11 cellular contexts compared by ENCODE assay signal in genomic region chr7:25031007-25031406, GRCh38. TPM values are rescaled to one million over a fixed set of nuclear protein-coding genes. Genes with fewer than 3 reads are reported as not detected.
DNase-seq lines count a peak whose midpoint lies in the region; ATAC-seq and TF ChIP-seq lines count a peak whose summit lies in the region.
"Had no signal": no experiment of that assay in that cellular context is flagged by ENCODE, and none has a peak within 500 bp of the region (broad histone marks: within the 10 kb centered on the region; RNA-seq: fewer than 3 reads in every experiment).

No MANE protein-coding gene starts in this region.

- no peak overlapping the region for H2AFZ ChIP-seq in osteoblast (ENCODE audit: low read length)

- peaks cover 28% of the 10 kb centered on the region for H3K4me1 ChIP-seq in osteoblast (ENCODE audit: insufficient read depth, low read length)
- H3K4me1 ChIP-seq in vagina = peaks cover 8% of the 10 kb centered on the region
- no peaks in the 10 kb centered on the region for H3K4me1 ChIP-seq in HAP-1
- H3K4me1 ChIP-seq: pancreas had no signal

- H3K27me3 ChIP-seq in osteoblast (ENCODE audit: insufficient read depth, low read length) (no peaks in the 10 kb centered on the region), vagina (no peaks in the 10 kb centered on the region), HAP-1 (ENCODE audit: low read depth) (no peaks in the 10 kb centered on the region; the same call in 1 of the 2 replicates)
- H3K27me3 ChIP-seq: pancreas had no signal

- no peaks in the 10 kb centered on the region for H4K20me1 ChIP-seq in osteoblast (ENCODE audit: insufficient read depth, low read length)

- H3K36me3 Mint-ChIP-seq in type B pancreatic cell = no peaks in the 10 kb centered on the region

- ATAC-seq in HG02571 (IDR thresholded peaks at IDR 0.05; ENCODE audit: unreplicated experiment) (peak; percentile 90), HG03520 (IDR thresholded peaks at IDR 0.05; ENCODE audit: unreplicated experiment) (peak; percentile 88)
- ATAC-seq: pancreas had no signal

- no peak overlapping the region for H3K4me2 ChIP-seq in osteoblast (ENCODE audit: insufficient read depth, low read length)

- peaks cover 3% of the 10 kb centered on the region for H3K27me3 Mint-ChIP-seq in type B pancreatic cell

- H3K4me1 Mint-ChIP-seq in type B pancreatic cell (ENCODE audit: unreplicated experiment) = peaks cover 7% of the 10 kb centered on the region

- peak overlapping the region; percentile 32 for H3K27ac Mint-ChIP-seq in type B pancreatic cell

- no peaks in the 10 kb centered on the region for H3K79me2 ChIP-seq in osteoblast (ENCODE audit: insufficient read depth, low read length)

- peaks cover 6% of the 10 kb centered on the region for H3K9me3 Mint-ChIP-seq in type B pancreatic cell

- H3K4me3 ChIP-seq in osteoblast (ENCODE audit: insufficient read depth, low read length) = no peak overlapping the region
- H3K4me3 ChIP-seq in vagina = no peak overlapping the region
- no peak overlapping the region for H3K4me3 ChIP-seq in HAP-1
- H3K4me3 ChIP-seq: pancreas had no signal

- DNase-seq in stimulated activated CD4-positive, alpha-beta T cell treated with anti-CD3 and anti-CD28 coated beads, Interleukin-2, amount 100 ng/mL, for 4 hours (ENCODE audit: low read depth) = peak; percentile 3
- DNase-seq in stimulated activated CD4-positive, alpha-beta T cell treated with anti-CD3 and anti-CD28 coated beads, Interleukin-2, amount 100 ng/mL, for 48 hours = no peak
- DNase-seq in type B pancreatic cell (ENCODE audit: extremely low spot score, unreplicated experiment) = no peak
- no peak for DNase-seq in osteoblast (ENCODE audit: insufficient read length, low spot score, missing footprints)
- DNase-seq in vagina (ENCODE audit: extremely low spot score in 2 of 2) = no peak
- no peak for DNase-seq in HAP-1 (ENCODE audit: low spot score in 2 of 2)
- DNase-seq: NCI-H1048, pancreas, SHP77 had no signal

- intact Hi-C loops in vagina (cut with DNase I) = no loop called here

- H3K9me3 ChIP-seq in osteoblast (ENCODE audit: low read depth, low read length) (no peaks in the 10 kb centered on the region), vagina (no peaks in the 10 kb centered on the region), HAP-1 (no peaks in the 10 kb centered on the region)
- H3K9me3 ChIP-seq: pancreas had no signal

- H3K36me3 ChIP-seq in osteoblast (ENCODE audit: insufficient read depth, low read length) = no peaks in the 10 kb centered on the region
- no peaks in the 10 kb centered on the region for H3K36me3 ChIP-seq in vagina
- H3K36me3 ChIP-seq in HAP-1 (replicated peaks) = no peaks in the 10 kb centered on the region
- H3K36me3 ChIP-seq: pancreas had no signal

- TF ChIP-seq CTCF in type B pancreatic cell (conservative IDR thresholded peaks at IDR 0.05) (no peak), osteoblast (IDR thresholded peaks at IDR 0.05; ENCODE audit: extremely low read depth, low read depth, low read length) (no peak), vagina (IDR thresholded peaks at IDR 0.05) (no peak)

- TF ChIP-seq POLR2A in vagina (IDR thresholded peaks at IDR 0.05) = no peak

- H3K4me3 Mint-ChIP-seq in type B pancreatic cell = no peak overlapping the region

- in situ Hi-C loops in HAP-1 (cut with MboI; ENCODE audit: low sequenced_read_pairs) = no loop called here

- H3K27ac ChIP-seq in osteoblast (ENCODE audit: low read depth, low read length) = no peak overlapping the region
- no peak overlapping the region for H3K27ac ChIP-seq in vagina
- H3K27ac ChIP-seq: pancreas had no signal

RNA-seq across cellular contexts. Expression of gene OSBPL3, which starts 51.0 kb away (rescaled TPM):
- total RNA-seq in type B pancreatic cell (ENCODE audit: low replicate concordance) (18.3 and 43.7 TPM in 2 replicates), osteoblast (30.8 and 37.7 TPM in 2 replicates), vagina (59.2 TPM)
